Comparison of ENCODE assay signal across 1 cellular context in the genomic region with DNA sequence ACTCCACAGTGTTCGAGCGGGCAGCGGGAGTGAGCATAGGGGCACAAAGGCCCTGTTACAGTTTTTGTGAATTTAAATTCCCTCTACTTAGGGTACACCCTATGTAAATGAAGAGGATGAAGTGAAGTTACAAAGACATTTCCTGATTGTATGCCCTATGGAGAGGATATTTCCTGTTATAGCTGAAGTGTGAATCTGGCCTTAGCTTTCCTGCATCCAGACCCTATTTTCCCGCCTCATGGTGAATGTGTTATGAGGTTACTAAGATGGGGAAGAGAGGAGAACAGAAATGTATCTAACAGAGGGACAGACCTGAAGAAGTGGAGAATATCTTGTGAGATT.
A peak's percentile ranks its signal among the peaks of the same experiment; 100 is the strongest.
TF ChIP-seq lines count a peak whose summit lies in the region.

No MANE protein-coding gene starts in this region.

TF ChIP-seq in HepG2, 621 proteins besides CTCF, POLR2A, EP300 and RAD21:
- TF ChIP-seq ZNF441 (CRISPR knock-in tag; IDR thresholded peaks at IDR 0.05; ENCODE audit: borderline replicate concordance) (0 out of 2 replicates have a peak, but pooled peaks have one; percentile 33), ZSCAN25 (CRISPR knock-in tag; IDR thresholded peaks at IDR 0.05) (no peak)
TF ChIP-seq in HepG2: peak in this region for 1.
